ENCODE assay signal across 1 cellular context in genomic region chr1:12745126-12745991, GRCh38.
TF ChIP-seq lines count a peak whose summit lies in the region.

No MANE protein-coding gene starts in this region.

TF ChIP-seq in K562, 482 proteins besides CTCF, POLR2A, EP300 and RAD21 (continued from another document and continues in another):
- TF ChIP-seq MGA (IDR thresholded peaks at IDR 0.05) (peak; percentile 59; the same call in 1 of the 2 replicates), UBTF (IDR thresholded peaks at IDR 0.05; ENCODE audit: borderline replicate concordance in 1 of 2, low read depth in 2 of 2, low read length in 2 of 2) (no peak), JUN (IDR thresholded peaks at IDR 0.05; ENCODE audit: borderline replicate concordance, low read depth, low read length) (no peak), JUN (CRISPR knock-in tag; IDR thresholded peaks at IDR 0.05; ENCODE audit: borderline replicate concordance) (no peak), ZNF224 (CRISPR knock-in tag; IDR thresholded peaks at IDR 0.05) (no peak), ZNF124 (CRISPR knock-in tag; IDR thresholded peaks at IDR 0.05) (no peak), CEBPB (tag; IDR thresholded peaks at IDR 0.05) (peak; percentile 70), SMARCA4 (IDR thresholded peaks at IDR 0.05) (peak; percentile 80; the same call in 1 of the 2 replicates), ZSCAN32 (CRISPR knock-in tag; IDR thresholded peaks at IDR 0.05) (no peak; the same call in 1 of the 2 replicates), THAP7 (CRISPR knock-in tag; IDR thresholded peaks at IDR 0.05) (peak; percentile 23; the same call in 1 of the 2 replicates), RFX5 (IDR thresholded peaks at IDR 0.05; ENCODE audit: low read depth, low read length) (no peak), CBX8 (IDR thresholded peaks at IDR 0.05; ENCODE audit: borderline replicate concordance, extremely low read depth, low read depth, low read length, poor library complexity, severe bottlenecking) (no peak), CLOCK (CRISPR knock-in tag; IDR thresholded peaks at IDR 0.05; ENCODE audit: borderline replicate concordance) (no peak), NFIX (CRISPR knock-in tag; IDR thresholded peaks at IDR 0.05; ENCODE audit: low read depth) (no peak), ZNF140 (CRISPR knock-in tag; IDR thresholded peaks at IDR 0.05) (no peak), PBX2 (CRISPR knock-in tag; IDR thresholded peaks at IDR 0.05; ENCODE audit: low read depth) (no peak), PBX2 (tag; conservative IDR thresholded peaks at IDR 0.05; ENCODE audit: low read depth) (no peak), THRB (CRISPR knock-in tag; conservative IDR thresholded peaks at IDR 0.05) (no peak), ZNF431 (CRISPR knock-in tag; IDR thresholded peaks at IDR 0.05) (no peak), FOXJ2 (tag; IDR thresholded peaks at IDR 0.05) (peak; percentile 69; the same call in 1 of the 2 replicates), MECOM (CRISPR knock-in tag; IDR thresholded peaks at IDR 0.05) (no peak), RBM17 (IDR thresholded peaks at IDR 0.05; ENCODE audit: borderline replicate concordance, low read depth, low read length) (no peak), MXI1 (IDR thresholded peaks at IDR 0.05; ENCODE audit: low read depth, low read length) (no peak), NFE2 (IDR thresholded peaks at IDR 0.05; ENCODE audit: low read depth) (no peak), TRIM24 (IDR thresholded peaks at IDR 0.05) (peak; percentile 98 to 100), ZNF41 (CRISPR knock-in tag; conservative IDR thresholded peaks at IDR 0.05) (0 out of 2 replicates have a peak, but pooled peaks have one; percentile 37), SRSF3 (IDR thresholded peaks at IDR 0.05; ENCODE audit: insufficient read depth, low read length) (no peak), NR0B1 (IDR thresholded peaks at IDR 0.05; ENCODE audit: partially characterized antibody) (no peak), ZNF707 (CRISPR knock-in tag; conservative IDR thresholded peaks at IDR 0.05) (no peak), LCOR (CRISPR knock-in tag; IDR thresholded peaks at IDR 0.05) (peak; percentile 55; the same call in 1 of the 2 replicates), SNRNP70 (optimal IDR thresholded peaks at IDR 0.05; ENCODE audit: low read depth, low read length) (no peak), TEAD4 (IDR thresholded peaks at IDR 0.05; ENCODE audit: low read length) (peak; percentile 8; the same call in 1 of the 2 replicates), TEAD4 (CRISPR knock-in tag; IDR thresholded peaks at IDR 0.05; ENCODE audit: borderline replicate concordance) (no peak), DDX20 (tag; IDR thresholded peaks at IDR 0.05; ENCODE audit: low read depth) (no peak), CHD2 (IDR thresholded peaks at IDR 0.05; ENCODE audit: low read depth, low read length) (no peak)
